8 cellular contexts compared by ENCODE assay signal in the genomic region with DNA sequence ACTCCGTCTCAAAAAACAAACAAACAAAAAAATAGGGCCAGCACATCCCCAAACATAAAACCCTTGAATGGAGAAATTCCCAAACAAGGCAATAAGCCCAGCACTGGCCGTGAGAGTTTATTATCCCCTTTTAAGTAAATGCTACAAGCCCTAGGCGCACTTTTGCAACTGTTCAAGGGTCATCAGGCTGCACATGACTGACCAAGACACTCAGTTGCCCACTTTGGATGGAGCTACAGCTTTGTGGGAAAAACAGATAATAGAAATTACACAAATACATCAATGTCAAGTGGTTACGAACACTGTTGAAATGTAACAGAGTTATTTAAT. TPM values are rescaled to one million over a fixed set of nuclear protein-coding genes. Genes with fewer than 3 reads are reported as not detected.
DNase-seq lines count a peak whose midpoint lies in the region; ATAC-seq, FAIRE-seq and TF ChIP-seq lines count a peak whose summit lies in the region.

No MANE protein-coding gene starts in this region.

- no peaks in the 10 kb centered on the region for H3K9me3 Mint-ChIP-seq in Caco-2 (ENCODE audit: unreplicated experiment)

- no peak for TF ChIP-seq RAD21 in H1 (IDR thresholded peaks at IDR 0.05 in 1 of 2, conservative IDR thresholded peaks at IDR 0.05 in 1 of 2; ENCODE audit: low read depth in 2 of 2, low read length in 2 of 2)

- peak overlapping the region; percentile 56 for H3K4me3 ChIP-seq in Caco-2 (ENCODE audit: low read depth, low read length)
- H3K4me3 ChIP-seq in NT2/D1 (ENCODE audit: insufficient read length, low read depth): peak overlapping the region; percentile 56
- H3K4me3 ChIP-seq in H1 (ENCODE audit: extremely low read depth in 1 of 4, insufficient read depth in 2 of 4, low read depth in 3 of 4, low read length in 4 of 4): peak overlapping the region; percentile 56 to 96 (median 82); a peak in 6 of 8 replicates
- peak overlapping the region; percentile 67 to 76 for H3K4me3 ChIP-seq in neutrophil (ENCODE audit: low read depth in 1 of 2, low read length in 1 of 2)

- no peak overlapping the region for H2BK120ac ChIP-seq in H1 (replicated peaks; ENCODE audit: low read depth, low read length)

- H4K8ac ChIP-seq in H1 (ENCODE audit: extremely low read depth, insufficient read depth, low read length): no peak overlapping the region

- intact Hi-C loops in Caco-2 (cut with micrococcal nuclease; ENCODE audit: unreplicated experiment): loop anchor here (2.0 to 5.0 kb wide), 3 partner anchors 34 to 1549 kb away; partner anchors contain the start of gene ZNF445

- H3K36me3 ChIP-seq in Caco-2 (ENCODE audit: control insufficient read depth, insufficient read depth, low read length) (no peaks in the 10 kb centered on the region), NT2/D1 (ENCODE audit: insufficient read depth, insufficient read length, low read length) (no peaks in the 10 kb centered on the region), H1 (ENCODE audit: control insufficient read depth in 2 of 4, insufficient read depth in 4 of 4, low read length in 3 of 4) (no peaks in the 10 kb centered on the region), neutrophil (no peaks in the 10 kb centered on the region)

- H4K5ac ChIP-seq in H1 (ENCODE audit: insufficient read length, low read depth, low read length): peak overlapping the region; percentile 11

- H4K20me1 ChIP-seq in H1 (replicated peaks in 1 of 2; ENCODE audit: control insufficient read depth in 1 of 2, insufficient read depth in 2 of 2, low read length in 2 of 2): peaks cover 0 to 4% of the 10 kb centered on the region in 2 experiments

- TF ChIP-seq POLR2A in H1 (IDR thresholded peaks at IDR 0.05; ENCODE audit: control extremely low read depth in 1 of 2, low read depth in 2 of 2, low read length in 2 of 2): no peak

- H3K4me2 ChIP-seq in H1 (ENCODE audit: insufficient read depth in 1 of 2, low read depth in 2 of 2, low read length in 2 of 2): peak overlapping the region; percentile 73 to 75

- H3K36me3 Mint-ChIP-seq in Caco-2 (ENCODE audit: insufficient read depth, unreplicated experiment): peaks cover 6% of the 10 kb centered on the region

- H3K56ac ChIP-seq in H1 (replicated peaks; ENCODE audit: insufficient read length, low read depth, low read length): no peak overlapping the region

- peak overlapping the region; percentile 95 for H3K27ac Mint-ChIP-seq in Caco-2 (ENCODE audit: unreplicated experiment)

- no peak overlapping the region for H3K23ac ChIP-seq in H1 (ENCODE audit: insufficient read length)

- no peak for FAIRE-seq in H1 (lab: Jason Lieb, UNC)

- peak overlapping the region; percentile 94 for H3K4me3 Mint-ChIP-seq in Caco-2 (ENCODE audit: unreplicated experiment)

- H3K18ac ChIP-seq in H1 (ENCODE audit: extremely low read depth, low read length): no peak overlapping the region

- H2BK20ac ChIP-seq in H1 (ENCODE audit: low read length): no peak overlapping the region

- H2BK12ac ChIP-seq in H1 (ENCODE audit: low read depth, low read length): no peak overlapping the region

- H3K27me3 ChIP-seq in Caco-2 (replicated peaks; ENCODE audit: control insufficient read depth, insufficient read depth, low read length): no peaks in the 10 kb centered on the region
- H3K27me3 ChIP-seq in NT2/D1 (ENCODE audit: insufficient read depth, insufficient read length): no peaks in the 10 kb centered on the region
- no peaks in the 10 kb centered on the region for H3K27me3 ChIP-seq in H1 (replicated peaks in 1 of 4; ENCODE audit: control insufficient read depth in 3 of 4, extremely low read depth in 1 of 4, insufficient read depth in 3 of 4, low read length in 3 of 4)
- H3K27me3 ChIP-seq in neutrophil: no peaks in the 10 kb centered on the region

- TF ChIP-seq CTCF in Caco-2 (IDR thresholded peaks at IDR 0.05; ENCODE audit: insufficient read depth in 1 of 2, low read depth in 1 of 2, low read length in 1 of 2, severe bottlenecking in 1 of 2, unreplicated experiment in 1 of 2): no peak
- no peak for TF ChIP-seq CTCF in H1 (IDR thresholded peaks at IDR 0.05; ENCODE audit: control extremely low read depth in 1 of 3, insufficient read depth in 1 of 3, low read depth in 1 of 3, low read length in 3 of 3)
- no peak for TF ChIP-seq CTCF in neutrophil (IDR thresholded peaks at IDR 0.05)

- H3K14ac ChIP-seq in H1 (ENCODE audit: insufficient read length): no peak overlapping the region

- no peaks in the 10 kb centered on the region for H3K27me3 Mint-ChIP-seq in Caco-2 (ENCODE audit: insufficient read depth, unreplicated experiment)

- no peak overlapping the region for H2AK5ac ChIP-seq in H1 (ENCODE audit: low read depth, low read length)

- no peak for TF ChIP-seq EP300 in H1 (IDR thresholded peaks at IDR 0.05; ENCODE audit: borderline replicate concordance in 1 of 2, low read depth in 2 of 2, low read length in 2 of 2)

- no peak overlapping the region for H2AFZ ChIP-seq in H1 (ENCODE audit: low read length)

- CTCF ChIA-PET in Caco-2 (lab: Charles Lee) (interaction anchor here (0.6 to 1.3 kb wide), 3 partner anchors 152 to 403 kb away, joined by 3 to 5 read pairs (median 4); no protein-coding TSS in a partner anchor), H1 (lab: Charles Lee; ENCODE audit: partially characterized antibody) (interaction anchor here (0.6 to 1.1 kb wide), 3 partner anchors 11 to 17 kb away, joined by 3 to 6 read pairs (median 4); no protein-coding TSS in a partner anchor)

- no peak overlapping the region for H2BK15ac ChIP-seq in H1 (ENCODE audit: low read length)

- peaks cover 5% of the 10 kb centered on the region; the same call in 1 of the 2 replicates for H3K79me1 ChIP-seq in H1 (ENCODE audit: low read depth, low read length)

- H3K4ac ChIP-seq in H1 (replicated peaks; ENCODE audit: insufficient read length, low read depth, low read length): no peak overlapping the region

- no peak overlapping the region for H3K27ac ChIP-seq in H1 (ENCODE audit: low read depth, low read length)
- H3K27ac ChIP-seq in neutrophil: peak overlapping the region; percentile 73

- WGBS in H1 (ENCODE audit: extremely low coverage in 1 of 2, insufficient coverage in 1 of 2, insufficient read length in 1 of 2, insufficient replicate concordance in 2 of 2, low coverage in 1 of 2, low lambda C conversion rate in 2 of 2, missing lambda C conversion rate in 1 of 2), 2 experiments: 62% methylated on average over 4 of the region's 4 CpGs; no CpG with 5 or more reads in 1 of the 2 experiments

- H4K91ac ChIP-seq in H1 (replicated peaks; ENCODE audit: insufficient read length, low read length): no peak overlapping the region

- H3K4me1 Mint-ChIP-seq in Caco-2 (ENCODE audit: low read depth, unreplicated experiment): peaks cover 6% of the 10 kb centered on the region

- H2BK5ac ChIP-seq in H1 (ENCODE audit: low read depth, low read length): no peak overlapping the region

- ATAC-seq in HG02678 (IDR thresholded peaks at IDR 0.05; ENCODE audit: unreplicated experiment) (no peak), HG03469 (IDR thresholded peaks at IDR 0.05; ENCODE audit: unreplicated experiment) (no peak)

- peaks cover 9 to 37% of the 10 kb centered on the region in 2 experiments for H3K79me2 ChIP-seq in H1 (ENCODE audit: control insufficient read depth in 1 of 2, insufficient read depth in 2 of 2, low read length in 2 of 2)

- H3K4me1 ChIP-seq in Caco-2: peaks cover 11% of the 10 kb centered on the region
- H3K4me1 ChIP-seq in NT2/D1 (ENCODE audit: insufficient read depth, insufficient read length): peaks cover 5% of the 10 kb centered on the region
- peaks cover 2 to 8% (median 4%) of the 10 kb centered on the region in 4 experiments; a peak in 4 of 7 replicates for H3K4me1 ChIP-seq in H1 (replicated peaks in 1 of 4; ENCODE audit: control insufficient read depth in 3 of 4, insufficient read depth in 4 of 4, low read length in 3 of 4)
- peaks cover 15 to 18% of the 10 kb centered on the region in 2 experiments for H3K4me1 ChIP-seq in neutrophil (ENCODE audit: control insufficient read depth in 1 of 2, insufficient read depth in 1 of 2, low read depth in 1 of 2, low read length in 1 of 2)

- POLR2A ChIA-PET in Caco-2 (lab: Charles Lee): interaction anchor here (0.7 to 1.2 kb wide), 4 partner anchors 11 to 173 kb away, joined by 3 read pairs; no protein-coding TSS in a partner anchor
- POLR2A ChIA-PET in H1 (lab: Charles Lee; ENCODE audit: partially characterized antibody): interaction anchor here (0.6 to 2.4 kb wide), 13 partner anchors 14 to 466 kb away, joined by 3 to 20 read pairs (median 3); partner anchors contain the start of genes KIAA1143, KIF15, TCAIM and ZNF445

- no peaks in the 10 kb centered on the region for H3K9me3 ChIP-seq in Caco-2
- no peaks in the 10 kb centered on the region for H3K9me3 ChIP-seq in NT2/D1 (ENCODE audit: insufficient read depth, low read length)
- H3K9me3 ChIP-seq in H1 (ENCODE audit: insufficient read depth in 2 of 2, low read depth in 1 of 2, low read length in 1 of 2): no peaks in the 10 kb centered on the region
- no peaks in the 10 kb centered on the region for H3K9me3 ChIP-seq in neutrophil

- no peaks in the 10 kb centered on the region; the same call in none of the 2 replicates for H3K23me2 ChIP-seq in H1 (ENCODE audit: low read depth, low read length)

- peak in 1 of 2 experiments; percentile 8 for DNase-seq in Caco-2
- no peak for DNase-seq in NT2/D1 (ENCODE audit: low read depth, low spot score)
- no peak for DNase-seq in H1 (ENCODE audit: low read depth in 1 of 2, low spot score in 2 of 2)
- no peak for DNase-seq in CD1c-positive myeloid dendritic cell (ENCODE audit: extremely low spot score)
- no peak for DNase-seq in NCI-H748 treated with DMSO at 0.1 percent for 48 hours (lab: John Stamatoyannopoulos, UW)

- H3K9ac ChIP-seq in NT2/D1 (ENCODE audit: insufficient read length, low read depth) (peak overlapping the region; percentile 70), H1 (replicated peaks in 1 of 4; ENCODE audit: extremely low read depth in 1 of 4, low read depth in 3 of 4, low read length in 3 of 4) (peak overlapping the region; percentile 13 to 70 (median 42); a peak in 5 of 7 replicates)

- TSS peak; percentile 35 for BruUV-seq in Caco-2 (replicated peaks; lab: Mats Ljungman, UMichigan)

RNA-seq across cellular contexts. Expression of gene ZNF445, which starts 33.7 kb away (rescaled TPM):
- total RNA-seq in Caco-2 (2022): 19.0 TPM in 2 replicates
- total RNA-seq in H1 (2021; fragmentation: NEBNext Ultra II Directional; extraction: Animal tissue kit (Norgen Biotek cat#: 25700)): 25.4 and 26.3 TPM in 2 replicates
- polyA plus RNA-seq in H1 (2011; rRNA removed): 3.3 and 3.8 TPM in 2 replicates
- 4.4 TPM for polyA plus RNA-seq in H1 (2011; cell fraction: cytosol; rRNA removed)
- 10.3 TPM for polyA plus RNA-seq in H1 (2011; cell fraction: nucleus; rRNA removed)
- polyA plus RNA-seq in H1 (2012, experiment 1 of 2): 7.7 to 9.7 TPM (median 8.7 TPM) in 4 replicates
- 0.76 TPM for polyA plus RNA-seq in H1 (2012, experiment 2 of 2)
- polyA plus RNA-seq in H1 (2013, experiment 1 of 2): 7.0 TPM
- polyA plus RNA-seq in H1 (2013, experiment 2 of 2): 5.9 TPM
- polyA minus RNA-seq in H1 (2011; rRNA and poly(A)+ RNA removed): 20.1 and 20.5 TPM in 2 replicates
- 7.9 TPM for polyA minus RNA-seq in H1 (2011; cell fraction: cytosol; rRNA and poly(A)+ RNA removed)
- polyA minus RNA-seq in H1 (2011; cell fraction: nucleus; rRNA and poly(A)+ RNA removed): 13.7 TPM

RNA-seq across cellular contexts. Expression of gene ZKSCAN7, which starts 43.8 kb away (rescaled TPM):
- not detected in 2 replicates for total RNA-seq in Caco-2 (2022)
- 8.5 and 8.9 TPM in 2 replicates for total RNA-seq in H1 (2021; fragmentation: NEBNext Ultra II Directional; extraction: Animal tissue kit (Norgen Biotek cat#: 25700))
- 5.5 and 10.2 TPM in 2 replicates for polyA plus RNA-seq in H1 (2011; rRNA removed)
- polyA plus RNA-seq in H1 (2011; cell fraction: cytosol; rRNA removed): 10.2 TPM
- 15.5 TPM for polyA plus RNA-seq in H1 (2011; cell fraction: nucleus; rRNA removed)
- polyA plus RNA-seq in H1 (2012, experiment 1 of 2): 5.2 to 5.9 TPM (median 5.7 TPM) in 4 replicates
- 1.5 TPM for polyA plus RNA-seq in H1 (2012, experiment 2 of 2)
- polyA plus RNA-seq in H1 (2013, experiment 1 of 2): 6.3 TPM
- 6.0 TPM for polyA plus RNA-seq in H1 (2013, experiment 2 of 2)
- 14.1 and 16.4 TPM in 2 replicates for polyA minus RNA-seq in H1 (2011; rRNA and poly(A)+ RNA removed)
- 9.5 TPM for polyA minus RNA-seq in H1 (2011; cell fraction: cytosol; rRNA and poly(A)+ RNA removed)
- 33.2 TPM for polyA minus RNA-seq in H1 (2011; cell fraction: nucleus; rRNA and poly(A)+ RNA removed)
